Comparison of ENCODE assay signal across 17 cellular contexts in genomic region chr7:12674053-12674452, GRCh38. TPM values are rescaled to one million over a fixed set of nuclear protein-coding genes. Genes with fewer than 3 reads are reported as not detected.
DNase-seq lines count a peak whose midpoint lies in the region; ATAC-seq, FAIRE-seq and TF ChIP-seq lines count a peak whose summit lies in the region.
"Had no signal": no experiment of that assay in that cellular context is flagged by ENCODE, and none has a peak within 500 bp of the region (broad histone marks: within the 10 kb centered on the region; RNA-seq: fewer than 3 reads in every experiment).

No MANE protein-coding gene starts in this region.

- H3F3A ChIP-seq in MM.1S (ENCODE audit: insufficient read depth, low read length) = no peaks in the 10 kb centered on the region

- H3K9ac ChIP-seq in MM.1S (ENCODE audit: low read length) = no peak overlapping the region

- TF ChIP-seq POLR2A in H54 (IDR thresholded peaks at IDR 0.05; ENCODE audit: low read depth, low read length) (no peak), esophagus squamous epithelium (IDR thresholded peaks at IDR 0.05) (no peak)

- ATAC-seq in RWPE2 (ENCODE audit: low read depth) (peak; percentile 87), foreskin keratinocyte (peak; percentile 98)
- ATAC-seq: Panc1 had no signal

- TF ChIP-seq CTCF in RWPE2 (IDR thresholded peaks at IDR 0.05; ENCODE audit: poor library complexity, severe bottlenecking) (no peak), foreskin keratinocyte (conservative IDR thresholded peaks at IDR 0.05) (no peak), MM.1S (IDR thresholded peaks at IDR 0.05; ENCODE audit: low read length) (no peak), left ventricle myocardium inferior (IDR thresholded peaks at IDR 0.05; ENCODE audit: borderline replicate concordance) (no peak), esophagus squamous epithelium (IDR thresholded peaks at IDR 0.05) (no peak)

- no peaks in the 10 kb centered on the region for H3K27me3 ChIP-seq in RWPE2 (ENCODE audit: insufficient read depth, poor library complexity, severe bottlenecking)
- H3K27me3 ChIP-seq in foreskin keratinocyte = no peaks in the 10 kb centered on the region
- H3K27me3 ChIP-seq in MM.1S (replicated peaks; ENCODE audit: insufficient read depth, low read length) = no peaks in the 10 kb centered on the region
- H3K27me3 ChIP-seq in left ventricle myocardium inferior (ENCODE audit: low read depth) = no peaks in the 10 kb centered on the region
- no peaks in the 10 kb centered on the region for H3K27me3 ChIP-seq in esophagus squamous epithelium
- H3K27me3 ChIP-seq: BE2C, MG63 had no signal

- H3K27ac ChIP-seq in RWPE2 (ENCODE audit: poor library complexity, severe bottlenecking) (peak overlapping the region; percentile 49), foreskin keratinocyte (no peak overlapping the region), MM.1S (ENCODE audit: low read length) (no peak overlapping the region), left ventricle myocardium inferior (replicated peaks) (no peak overlapping the region), esophagus squamous epithelium (no peak overlapping the region)

- H4K20me1 ChIP-seq in MM.1S (ENCODE audit: insufficient read depth, low read length) = no peaks in the 10 kb centered on the region

- H2AFZ ChIP-seq in MM.1S (ENCODE audit: low read length) = no peak overlapping the region

- H3K4me3 ChIP-seq in RWPE2 (ENCODE audit: severe bottlenecking) (no peak overlapping the region), MM.1S (ENCODE audit: low read length) (no peak overlapping the region), left ventricle myocardium inferior (no peak overlapping the region), esophagus squamous epithelium (no peak overlapping the region)
- H3K4me3 ChIP-seq: MG63 had no signal

- H3K9me3 ChIP-seq in RWPE2 (ENCODE audit: severe bottlenecking) (peaks cover 3% of the 10 kb centered on the region), MM.1S (replicated peaks; ENCODE audit: insufficient read depth, low read length) (no peaks in the 10 kb centered on the region), left ventricle myocardium inferior (replicated peaks) (peaks cover 16% of the 10 kb centered on the region), esophagus squamous epithelium (no peaks in the 10 kb centered on the region)
- H3K9me3 ChIP-seq: BE2C had no signal

- DNase-seq in H54 (ENCODE audit: insufficient read length, low spot score) (no peak), RWPE2 (ENCODE audit: low spot score) (no peak), foreskin keratinocyte (peak; percentile 46 to 75), MM.1S (no peak), left ventricle myocardium inferior (no peak), NCI-H2171 treated with DMSO at 0.1 percent for 48 hours (lab: John Stamatoyannopoulos, UW) (no peak), esophagus squamous epithelium (lab: John Stamatoyannopoulos, UW) (no peak)
- DNase-seq: BE2C, Calu3, DMS79 treated with DMSO at 0.1 percent for 48 hours, MG63, NCI-H2029, NCI-H446 treated with DMSO at 0.1 percent for 48 hours, NCI-H526 treated with DMSO at 0.1 percent for 48 hours had no signal

- H3K4me2 ChIP-seq in MM.1S (ENCODE audit: low read depth, low read length) = no peak overlapping the region

- FAIRE-seq in H54 (lab: Jason Lieb, UNC) = peak; percentile 72
- FAIRE-seq: GM12892, HTR-8/SVneo had no signal

- no peaks in the 10 kb centered on the region for H3K9me2 ChIP-seq in MM.1S (replicated peaks; ENCODE audit: insufficient read depth, low read length)

- H3K36me3 ChIP-seq in RWPE2 (ENCODE audit: low read depth) (no peaks in the 10 kb centered on the region), MM.1S (replicated peaks; ENCODE audit: insufficient read depth, low read length) (no peaks in the 10 kb centered on the region), left ventricle myocardium inferior (no peaks in the 10 kb centered on the region), esophagus squamous epithelium (no peaks in the 10 kb centered on the region)
- H3K36me3 ChIP-seq: BE2C, MG63 had no signal

- H3K4me1 ChIP-seq in RWPE2 (ENCODE audit: insufficient read depth, poor library complexity, severe bottlenecking) (peaks cover 15% of the 10 kb centered on the region), foreskin keratinocyte (peaks cover 12% of the 10 kb centered on the region), MM.1S (ENCODE audit: low read length) (no peaks in the 10 kb centered on the region; the same call in 1 of the 2 replicates), left ventricle myocardium inferior (peaks cover 12% of the 10 kb centered on the region), esophagus squamous epithelium (peaks cover 0 to 31% (median 8%) of the 10 kb centered on the region in 3 donors)
- H3K4me1 ChIP-seq: BE2C had no signal

- intact Hi-C loops in left ventricle myocardium inferior (cut with micrococcal nuclease) = no loop called here
- intact Hi-C loops in esophagus squamous epithelium (cut with DNase I) = loop anchor here (10.0 kb wide), 1 partner anchor 591 kb away; no protein-coding TSS in a partner anchor

- no peaks in the 10 kb centered on the region for H3K79me2 ChIP-seq in MM.1S (ENCODE audit: low read length)

- 76 to 89% methylated on average over 2 of the region's 2 CpGs for WGBS in esophagus squamous epithelium, 2 donors

RNA-seq across cellular contexts. Expression of gene ARL4A, which starts 13.4 kb away (rescaled TPM):
- total RNA-seq in foreskin keratinocyte (14.0 and 15.3 TPM in 2 replicates), left ventricle myocardium inferior (11.5 TPM), esophagus squamous epithelium (100 to 1,000 TPM in 1 of 4 donors, 10 to 100 TPM in 3; 40.5 to 102 (median 48.5) TPM)
- 11.0 and 15.0 TPM in 2 replicates for polyA plus RNA-seq in foreskin keratinocyte

Comparison
In these comparisons a context has a peak if more than half of its experiments do, and no peak if none do; other contexts are left out.
1. DNase-seq: peak in foreskin keratinocyte (2 of 2); none in H54 (single experiment), RWPE2 (single experiment), MM.1S (single experiment), left ventricle myocardium inferior (single experiment), NCI-H2171 treated with DMSO at 0.1 percent for 48 hours (single experiment) and esophagus squamous epithelium (single experiment).